In the genomic region with DNA sequence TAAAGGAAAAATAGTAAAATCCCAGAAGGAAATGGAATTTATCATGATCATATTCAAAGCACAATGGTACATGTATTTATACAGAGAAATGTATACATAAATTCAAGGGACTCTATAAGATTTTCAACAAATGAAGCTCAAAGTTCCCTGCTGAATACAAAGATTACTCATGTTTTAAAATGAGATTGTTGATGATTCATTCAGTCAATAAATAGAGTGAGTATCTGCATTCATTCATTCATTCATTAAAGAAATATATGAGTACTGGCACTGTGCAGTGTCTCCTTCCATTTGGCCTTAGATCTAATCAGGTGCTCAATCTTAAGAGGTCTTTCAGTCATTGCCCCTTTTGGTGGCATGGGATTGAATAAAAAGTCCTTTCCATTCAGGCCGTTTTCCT, we compare ENCODE assay signal across 20 cellular contexts.
"Had no signal": no experiment of that assay in that cellular context is flagged by ENCODE, and none has a peak within 500 bp of the region (broad histone marks: within the 10 kb centered on the region; RNA-seq: fewer than 3 reads in every experiment).

No MANE protein-coding gene starts in this region.

- H3K4me3 ChIP-seq: MG63 had no signal

- H3K36me3 ChIP-seq: MG63 had no signal

- ATAC-seq: Panc1 had no signal

- DNase-seq: Karpas-422, KG1, MG63, NCI-H1092, NCI-H1105 treated with DMSO at 0.1 percent for 48 hours, NCI-H1417 treated with DMSO at 0.1 percent for 48 hours, NCI-H146, NCI-H1694 treated with DMSO at 0.1 percent for 48 hours, NCI-H1930, NCI-H2081, NCI-H2107, NCI-H2227 treated with DMSO at 0.1 percent for 48 hours, NCI-H524, NCI-H526 treated with DMSO at 0.1 percent for 48 hours, NCI-H748 treated with DMSO at 0.1 percent for 48 hours, SHP77, SK-N-SH, T-helper 1 cell had no signal

- H3K27ac ChIP-seq: RWPE1 had no signal

- H3K27me3 ChIP-seq: MG63 had no signal

- H3K4me2 ChIP-seq: SK-N-SH had no signal

- H3K9ac ChIP-seq: SK-N-SH had no signal

- H3K9me3 ChIP-seq: MG63, SK-N-SH had no signal
